1 cellular context compared by ENCODE assay signal in genomic region chr20:59518881-59519706, GRCh38.
TF ChIP-seq lines count a peak whose summit lies in the region.

No MANE protein-coding gene starts in this region.

TF ChIP-seq in HCT116, 20 proteins besides CTCF, POLR2A, EP300 and RAD21 (continued from another document):
- TF ChIP-seq POLR2AphosphoS5 (IDR thresholded peaks at IDR 0.05; ENCODE audit: low read depth, low read length) = no peak
- no peak for TF ChIP-seq ZFX (IDR thresholded peaks at IDR 0.05)
